In genomic region chr10:43136995-43137700, GRCh38 we compare ENCODE assay signal across 8 cellular contexts. TPM values are rescaled to one million over a fixed set of nuclear protein-coding genes. Genes with fewer than 3 reads are reported as not detected.
DNase-seq lines count a peak whose midpoint lies in the region; ATAC-seq and TF ChIP-seq lines count a peak whose summit lies in the region.

No MANE protein-coding gene starts in this region.

- intact Hi-C loops in ascending aorta (cut with DNase I) (loop anchor here (5.0 to 10.0 kb wide), 2 partner anchors 438 to 585 kb away; partner anchors contain the start of gene ZNF239), lower leg skin (cut with DNase I; ENCODE audit: low total_unique reads) (no loop called here), upper lobe of right lung (cut with DNase I) (no loop called here)

- WGBS in lower leg skin, 2 donors = 28 to 45% methylated on average over 27 of the region's 27 CpGs

- H3K4me3 ChIP-seq in ascending aorta (peak overlapping the region; percentile 85 to 87), lower leg skin (ENCODE audit: low read depth, poor library complexity, severe bottlenecking) (peak overlapping the region; percentile 81), upper lobe of right lung (peak overlapping the region; percentile 98)

- H3K4me1 ChIP-seq in ascending aorta (peaks cover 0 to 15% of the 10 kb centered on the region in 2 donors), upper lobe of right lung (peaks cover 39% of the 10 kb centered on the region)

- H3K9me3 ChIP-seq in ascending aorta = no peaks in the 10 kb centered on the region
- H3K9me3 ChIP-seq in upper lobe of right lung = no peaks in the 10 kb centered on the region

- TF ChIP-seq POLR2A in lower leg skin (IDR thresholded peaks at IDR 0.05) = no peak

- H3K36me3 ChIP-seq in ascending aorta = no peaks in the 10 kb centered on the region
- H3K36me3 ChIP-seq in upper lobe of right lung = no peaks in the 10 kb centered on the region

- ATAC-seq in upper lobe of right lung (no peak), GM18861 (IDR thresholded peaks at IDR 0.05; ENCODE audit: unreplicated experiment) (no peak)

- H3K27me3 ChIP-seq in ascending aorta (no peaks in the 10 kb centered on the region), upper lobe of right lung (no peaks in the 10 kb centered on the region)

- TF ChIP-seq CTCF in ascending aorta (IDR thresholded peaks at IDR 0.05) (no peak), lower leg skin (IDR thresholded peaks at IDR 0.05) (no peak), upper lobe of right lung (IDR thresholded peaks at IDR 0.05) (no peak)

- peak; percentile 44 for DNase-seq in activated effector memory CD4-positive, alpha-beta T cell treated with anti-CD3 and anti-CD28 coated beads, Interleukin-2, amount 50 U/mL, for 16 hours
- DNase-seq in activated effector memory CD4-positive, alpha-beta T cell treated with Interleukin-2 at 50 U/mL for 16 hours = no peak
- no peak for DNase-seq in ascending aorta (ENCODE audit: low spot score in 2 of 2)
- DNase-seq in lower leg skin (ENCODE audit: low spot score in 2 of 2) = no peak
- DNase-seq in upper lobe of right lung = no peak
- DNase-seq in activated CD4-positive, CD25-positive, alpha-beta regulatory T cell treated with anti-CD3 and anti-CD28 coated beads, Interleukin-2, amount 50 U/mL, for 72 hours = no peak
- no peak for DNase-seq in glomerular visceral epithelial cell (ENCODE audit: extremely low spot score)

- H3K27ac ChIP-seq in ascending aorta (peak overlapping the region; percentile 92 to 98), upper lobe of right lung (peak overlapping the region; percentile 95)

RNA-seq across cellular contexts. Expression of gene CSGALNACT2, which starts 1.1 kb away (rescaled TPM):
- total RNA-seq in ascending aorta (19.7 TPM), lower leg skin (10 to 100 TPM; 12.9 to 16.7 (median 15.4) TPM), upper lobe of right lung (40.8 TPM)
